Comparison of ENCODE assay signal across 9 cellular contexts in the genomic region with DNA sequence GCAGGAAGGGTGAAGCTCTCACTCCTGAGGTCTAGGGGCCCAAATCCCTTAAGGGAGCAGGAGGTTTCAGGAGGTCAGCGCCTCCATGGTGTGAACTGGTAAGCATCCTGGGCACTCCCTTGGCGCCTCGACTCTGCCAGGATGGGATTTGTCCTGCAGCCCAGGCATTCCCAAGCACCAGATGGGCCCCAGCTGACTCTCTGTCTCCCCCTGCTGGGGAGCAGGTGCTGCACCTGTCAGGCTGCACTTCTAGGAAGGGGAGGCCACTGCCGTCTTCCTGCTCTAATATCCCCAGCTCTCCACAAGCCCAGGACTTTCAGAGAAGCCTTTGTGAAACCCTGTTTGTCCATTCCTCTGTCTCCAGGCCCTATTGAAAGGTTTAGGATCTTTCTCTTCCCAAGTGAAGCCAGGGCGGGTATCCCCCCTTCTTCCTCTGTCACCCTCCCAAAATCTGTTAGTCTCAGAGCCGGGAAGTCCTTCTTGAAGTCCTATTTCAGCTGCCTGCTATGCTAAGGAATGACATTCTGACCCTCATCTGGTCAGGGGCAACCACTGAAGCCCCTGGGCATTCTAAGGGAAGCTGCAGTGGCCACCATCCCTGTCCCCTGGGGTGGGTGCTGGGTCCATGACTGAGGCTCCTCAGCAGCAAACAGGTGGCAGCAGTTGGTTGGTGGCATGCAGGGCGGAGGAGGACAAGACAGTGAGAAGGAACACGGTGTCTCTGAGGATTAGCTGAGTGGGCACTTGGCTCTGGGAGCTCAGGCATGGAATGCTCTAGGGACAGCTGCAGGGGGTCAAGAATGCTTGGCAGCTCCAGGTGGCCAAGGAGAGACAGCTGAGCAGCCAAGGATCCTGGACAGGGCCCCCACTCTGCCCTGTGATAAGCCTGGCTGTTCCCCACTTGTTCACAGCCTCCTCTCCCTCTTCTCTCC. TPM values are rescaled to one million over a fixed set of nuclear protein-coding genes. Genes with fewer than 3 reads are reported as not detected.
A peak's percentile ranks its signal among the peaks of the same experiment; 100 is the strongest.
DNase-seq lines count a peak whose midpoint lies in the region; ATAC-seq and TF ChIP-seq lines count a peak whose summit lies in the region.
"Had no signal": no experiment of that assay in that cellular context is flagged by ENCODE, and none has a peak within 500 bp of the region (broad histone marks: within the 10 kb centered on the region; RNA-seq: fewer than 3 reads in every experiment).

No MANE protein-coding gene starts in this region.

- no peak overlapping the region for H3K27ac Mint-ChIP-seq in naive thymus-derived CD4-positive, alpha-beta T cell

- peak; percentile 21 for DNase-seq in AG04450 (ENCODE audit: low read depth, low spot score)
- DNase-seq in GM12865 (ENCODE audit: low read depth): peak; percentile 60
- peak; percentile 68 for DNase-seq in NCI-H2196 (lab: John Stamatoyannopoulos, UW; ENCODE audit: unreplicated experiment)
- DNase-seq in activated CD8-positive, alpha-beta memory T cell treated with anti-CD3 and anti-CD28 coated beads for 48 hours (ENCODE audit: low read depth in 2 of 3, low spot score in 2 of 3): peak in 2 of 3 experiments; percentile 28
- DNase-seq in naive thymus-derived CD4-positive, alpha-beta T cell: peak in 6 of 9 donors; percentile 13 to 58 (median 32)
- peak in 1 of 2 donors; percentile 66 for DNase-seq in upper lobe of left lung

- CTCF ChIA-PET in AG04450 (lab: Charles Lee): interaction anchor here (0.7 to 4.1 kb wide), 23 partner anchors 10 to 145 kb away, joined by 3 to 35 read pairs (median 6); a partner anchor contains a TSS
- CTCF ChIA-PET in naive thymus-derived CD4-positive, alpha-beta T cell (lab: Charles Lee): interaction anchor here (1.0 kb wide), 1 partner anchor 133 kb away, joined by 4 read pairs; no protein-coding TSS in a partner anchor

- no peaks in the 10 kb centered on the region for H3K36me3 ChIP-seq in naive thymus-derived CD4-positive, alpha-beta T cell (ENCODE audit: control insufficient read depth in 2 of 3, insufficient read depth in 3 of 3, low read length in 3 of 3)
- no peaks in the 10 kb centered on the region for H3K36me3 ChIP-seq in upper lobe of left lung
- H3K36me3 ChIP-seq: ovary had no signal

- H3K4me3 ChIP-seq in AG04450 (ENCODE audit: low read depth, low read length): no peak overlapping the region
- no peak overlapping the region for H3K4me3 ChIP-seq in GM12865 (ENCODE audit: low read depth, low read length)
- no peak overlapping the region for H3K4me3 ChIP-seq in naive thymus-derived CD4-positive, alpha-beta T cell (ENCODE audit: low read length)
- H3K4me3 ChIP-seq in upper lobe of left lung: no peak overlapping the region
- H3K4me3 ChIP-seq: ovary had no signal

- intact Hi-C loops in naive thymus-derived CD4-positive, alpha-beta T cell (cut with micrococcal nuclease): loop anchor here in 1 of 2 donors (1.0 kb wide), 1 partner anchor 133 kb away; no protein-coding TSS in a partner anchor

- TF ChIP-seq POLR2A in upper lobe of left lung (IDR thresholded peaks at IDR 0.05): no peak

- H3K9me3 ChIP-seq in AG04450 (ENCODE audit: control insufficient read depth, insufficient read depth, low read length) (peaks cover 5% of the 10 kb centered on the region; the same call in 1 of the 2 replicates), upper lobe of left lung (no peaks in the 10 kb centered on the region)
- no peaks in the 10 kb centered on the region for H3K9me3 ChIP-seq in naive thymus-derived CD4-positive, alpha-beta T cell (ENCODE audit: control insufficient read depth in 2 of 3, low read length in 3 of 3)
- H3K9me3 ChIP-seq: ovary had no signal

- no peaks in the 10 kb centered on the region for H3K27me3 Mint-ChIP-seq in naive thymus-derived CD4-positive, alpha-beta T cell

- no peak for TF ChIP-seq EP300 in upper lobe of left lung (IDR thresholded peaks at IDR 0.05)

- WGBS in upper lobe of left lung, 2 donors: 48 to 54% methylated on average over 7 to 8 of the region's 8 CpGs

- peaks cover 8% of the 10 kb centered on the region for H3K27me3 ChIP-seq in AG04450 (ENCODE audit: control insufficient read depth, insufficient read depth, low read length)
- H3K27me3 ChIP-seq in naive thymus-derived CD4-positive, alpha-beta T cell (ENCODE audit: control insufficient read depth in 2 of 2, insufficient read depth in 2 of 2, low read length in 2 of 2): no peaks in the 10 kb centered on the region
- no peaks in the 10 kb centered on the region for H3K27me3 ChIP-seq in upper lobe of left lung
- H3K27me3 ChIP-seq: ovary had no signal

- no peaks in the 10 kb centered on the region for H3K9me3 Mint-ChIP-seq in naive thymus-derived CD4-positive, alpha-beta T cell

- peaks cover 0 to 4% (median 0%) of the 10 kb centered on the region in 7 donors for H3K4me1 Mint-ChIP-seq in naive thymus-derived CD4-positive, alpha-beta T cell

- no peak overlapping the region for H3K4me3 Mint-ChIP-seq in naive thymus-derived CD4-positive, alpha-beta T cell

- ATAC-seq in esophagus mucosa (peak; percentile 70), upper lobe of left lung (ENCODE audit: low FRiP score in 2 of 2) (peak; percentile 53 to 62), HG03378 (IDR thresholded peaks at IDR 0.05; ENCODE audit: unreplicated experiment) (no peak)
- no peak for ATAC-seq in naive thymus-derived CD4-positive, alpha-beta T cell

- TF ChIP-seq CTCF in AG04450 (IDR thresholded peaks at IDR 0.05; ENCODE audit: low read depth, low read length) (peak; percentile 81), GM12865 (IDR thresholded peaks at IDR 0.05; ENCODE audit: insufficient read depth, low read depth, low read length, missing control alignments) (peak; percentile 96), upper lobe of left lung (IDR thresholded peaks at IDR 0.05) (peak; percentile 60 to 87 (median 72))

- no peaks in the 10 kb centered on the region for H3K4me1 ChIP-seq in naive thymus-derived CD4-positive, alpha-beta T cell (ENCODE audit: control insufficient read depth in 2 of 2, insufficient read depth in 2 of 2, low read length in 2 of 2)
- H3K4me1 ChIP-seq in upper lobe of left lung: peaks cover 3 to 16% (median 13%) of the 10 kb centered on the region in 4 donors

- H3K36me3 Mint-ChIP-seq in naive thymus-derived CD4-positive, alpha-beta T cell: no peaks in the 10 kb centered on the region

- POLR2A ChIA-PET in AG04450 (lab: Yijun Ruan, JAX): interaction anchor here (1.0 to 1.2 kb wide), 2 partner anchors 26 to 30 kb away, joined by 3 to 4 read pairs; no protein-coding TSS in a partner anchor
- POLR2A ChIA-PET in naive thymus-derived CD4-positive, alpha-beta T cell (lab: Charles Lee): no interaction called here

- no peak overlapping the region for H3K27ac ChIP-seq in AG04450 (ENCODE audit: low read depth, low read length)
- no peak overlapping the region for H3K27ac ChIP-seq in naive thymus-derived CD4-positive, alpha-beta T cell (ENCODE audit: low read depth, low read length)
- H3K27ac ChIP-seq in upper lobe of left lung: no peak overlapping the region
- H3K27ac ChIP-seq: ovary had no signal

RNA-seq across cellular contexts. Expression of a gene that starts 3.2 kb away (rescaled TPM):
- polyA plus RNA-seq in AG04450 (2011; rRNA removed): 0.04 and 0.09 TPM in 2 replicates
- 0.13 TPM in 1 of 2 replicates, not detected in the other for polyA minus RNA-seq in AG04450 (2011; rRNA and poly(A)+ RNA removed)
- total RNA-seq in esophagus mucosa: not detected
- total RNA-seq in naive thymus-derived CD4-positive, alpha-beta T cell: not detected
- not detected for polyA plus RNA-seq in naive thymus-derived CD4-positive, alpha-beta T cell
- under 1 TPM in 3 of 6 donors, not detected in 3; 0.13 to 0.39 (median 0.15) TPM for total RNA-seq in upper lobe of left lung

RNA-seq across cellular contexts. Expression of a gene that starts 14.1 kb away (rescaled TPM):
- 6.4 and 8.9 TPM in 2 replicates for polyA plus RNA-seq in AG04450 (2011; rRNA removed)
- 2.3 and 3.4 TPM in 2 replicates for polyA minus RNA-seq in AG04450 (2011; rRNA and poly(A)+ RNA removed)
- total RNA-seq in esophagus mucosa (20.5 TPM), upper lobe of left lung (10 to 100 TPM; 12.3 to 68.4 (median 52.4) TPM)
- total RNA-seq in naive thymus-derived CD4-positive, alpha-beta T cell: 1 to 10 TPM in 1 of 5 experiments, under 1 TPM in 1, not detected in 3; 0.32 to 1.3 TPM
- polyA plus RNA-seq in naive thymus-derived CD4-positive, alpha-beta T cell: not detected

RNA-seq across cellular contexts. Expression of a gene that starts 44.9 kb away (rescaled TPM):
- polyA plus RNA-seq in AG04450 (2011; rRNA removed): 1.7 and 2.1 TPM in 2 replicates
- polyA minus RNA-seq in AG04450 (2011; rRNA and poly(A)+ RNA removed): 1.6 and 2.5 TPM in 2 replicates
- total RNA-seq in esophagus mucosa (0.28 TPM), upper lobe of left lung (1 to 10 TPM in 4 of 6 donors, under 1 TPM in 2; 0.20 to 5.4 (median 3.1) TPM)
- under 1 TPM in 1 of 5 experiments, not detected in 4; 0.44 TPM for total RNA-seq in naive thymus-derived CD4-positive, alpha-beta T cell
- not detected for polyA plus RNA-seq in naive thymus-derived CD4-positive, alpha-beta T cell

RNA-seq across cellular contexts. Expression of a gene that starts 57.0 kb away (rescaled TPM):
- polyA plus RNA-seq in AG04450 (2011; rRNA removed): not detected in 2 replicates
- polyA minus RNA-seq in AG04450 (2011; rRNA and poly(A)+ RNA removed): not detected in 2 replicates
- 0.20 TPM for total RNA-seq in esophagus mucosa
- total RNA-seq in naive thymus-derived CD4-positive, alpha-beta T cell: 1 to 10 TPM in 4 of 5 experiments, under 1 TPM in 1; 0.76 to 2.2 (median 1.1) TPM
- not detected for polyA plus RNA-seq in naive thymus-derived CD4-positive, alpha-beta T cell
- 10 to 100 TPM in 2 of 6 donors, 1 to 10 TPM in 4; 2.0 to 97.4 (median 3.7) TPM for total RNA-seq in upper lobe of left lung

Comparison
In these comparisons a context has a peak if more than half of its experiments do, and no peak if none do; other contexts are left out.
1. ATAC-seq: peak in esophagus mucosa (single experiment) and upper lobe of left lung (2 of 2); none in naive thymus-derived CD4-positive, alpha-beta T cell (single experiment) and HG03378 (single experiment).
2. Peak in every context shown above with its lines, with median percentiles within 50 percentile points of each other: CTCF ChIP-seq.